1 cellular context compared by ENCODE assay signal in the genomic region with DNA sequence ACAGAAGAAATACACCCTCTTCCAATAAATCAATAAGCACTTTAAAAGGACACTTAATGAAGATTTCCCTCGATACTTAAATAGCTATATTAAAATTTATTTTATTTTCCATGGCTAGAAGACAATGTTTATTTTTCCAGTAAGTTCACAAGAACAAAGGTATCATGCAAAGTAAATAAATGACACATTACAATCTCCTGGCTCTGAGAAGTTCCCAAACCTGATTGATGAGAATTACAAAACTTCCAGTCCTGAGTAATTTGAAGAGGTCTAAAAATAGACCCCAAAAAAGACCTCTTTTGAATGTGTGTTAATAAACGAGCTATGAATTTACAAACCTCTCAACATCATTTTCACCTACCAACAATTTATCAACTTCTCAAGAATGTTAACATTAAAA.
TF ChIP-seq lines count a peak whose summit lies in the region.

No MANE protein-coding gene starts in this region.

TF ChIP-seq in K562, 482 proteins besides CTCF, POLR2A, EP300 and RAD21:
- TF ChIP-seq PCBP1 (IDR thresholded peaks at IDR 0.05; ENCODE audit: low read depth, low read length, poor library complexity, severe bottlenecking) (no peak), CCAR2 (IDR thresholded peaks at IDR 0.05; ENCODE audit: low read depth, low read length) (no peak), POLR2G (IDR thresholded peaks at IDR 0.05; ENCODE audit: low read depth, low read length) (no peak), ZC3H8 (IDR thresholded peaks at IDR 0.05) (no peak)
